ENCODE assay signal across 31 cellular contexts in the genomic region with DNA sequence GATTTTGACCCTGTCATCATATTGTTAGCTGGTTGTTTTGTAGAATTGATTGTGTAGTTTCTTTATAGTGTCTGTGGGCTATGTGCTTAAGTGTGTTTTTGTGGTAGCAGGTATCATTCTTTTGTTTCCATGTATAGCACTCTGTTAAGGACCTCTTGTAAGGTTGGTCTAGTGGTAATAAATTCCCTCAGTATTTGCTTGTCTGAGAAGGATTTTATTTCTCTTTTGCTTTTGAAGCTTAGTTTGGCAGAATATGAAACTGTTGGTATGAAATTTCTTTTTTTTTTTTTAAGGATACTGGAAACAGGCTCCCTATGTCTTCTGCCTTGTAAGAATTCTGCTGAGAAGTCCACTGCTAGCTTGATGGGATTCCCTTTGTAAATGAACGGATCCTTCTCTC.
DNase-seq lines count a peak whose midpoint lies in the region; ATAC-seq, FAIRE-seq and TF ChIP-seq lines count a peak whose summit lies in the region.
"Had no signal": no experiment of that assay in that cellular context is flagged by ENCODE, and none has a peak within 500 bp of the region (broad histone marks: within the 10 kb centered on the region; RNA-seq: fewer than 3 reads in every experiment).

No MANE protein-coding gene starts in this region.

- ATAC-seq in HepG2 = no peak
- ATAC-seq in right lobe of liver = no peak
- no peak for ATAC-seq in HG02870 (IDR thresholded peaks at IDR 0.05; ENCODE audit: unreplicated experiment)
- ATAC-seq: A549; CD8-positive, alpha-beta T cell had no signal

- CTCF ChIA-PET in HepG2 (lab: Yijun Ruan, JAX; ENCODE audit: low intra/inter-chr PET ratio, low total read pairs) (no interaction called here), HEK293 (lab: Yijun Ruan, JAX) (no interaction called here)

- no peak for TF ChIP-seq EP300 in HepG2 (IDR thresholded peaks at IDR 0.05; ENCODE audit: low read depth in 2 of 2, low read length in 2 of 2)
- TF ChIP-seq EP300 in HepG2 (CRISPR knock-in tag; IDR thresholded peaks at IDR 0.05; ENCODE audit: borderline replicate concordance) = no peak

- no peaks in the 10 kb centered on the region for H3K27me3 ChIP-seq in HepG2 (ENCODE audit: control insufficient read depth in 1 of 2, insufficient read depth in 2 of 2, low read length in 2 of 2)
- H3K27me3 ChIP-seq in right lobe of liver = no peaks in the 10 kb centered on the region
- H3K27me3 ChIP-seq: BE2C; BLaER1; BLaER1 treated with 17β-estradiol and CSF1 and Interleukin-3, amounts not matched to agents 10 nM and 100 nM had no signal

- peaks cover 21% of the 10 kb centered on the region; the same call in 1 of the 2 replicates for H3K9me3 ChIP-seq in HepG2 (ENCODE audit: low read length)
- H3K9me3 ChIP-seq in right lobe of liver = peaks cover 0 to 4% (median 0%) of the 10 kb centered on the region in 4 donors
- H3K9me3 ChIP-seq in HEK293 (ENCODE audit: control insufficient read depth, insufficient read depth, low read depth, low read length) = no peaks in the 10 kb centered on the region
- H3K9me3 ChIP-seq: BE2C, Caco-2 had no signal

- no peak overlapping the region for H3K4me3 ChIP-seq in HepG2 (replicated peaks in 1 of 3; ENCODE audit: insufficient read depth in 1 of 3, low read depth in 2 of 3, low read length in 3 of 3)
- H3K4me3 ChIP-seq in right lobe of liver = no peak overlapping the region
- H3K4me3 ChIP-seq in HEK293 (ENCODE audit: low read depth, low read length) = no peak overlapping the region
- H3K4me3 ChIP-seq: A549; BLaER1; BLaER1 treated with 17β-estradiol and CSF1 and Interleukin-3, amounts not matched to agents 10 nM and 100 nM had no signal

- no peak for TF ChIP-seq CTCF in HepG2 (CRISPR knock-in tag; IDR thresholded peaks at IDR 0.05)
- TF ChIP-seq CTCF in right lobe of liver (IDR thresholded peaks at IDR 0.05) = no peak
- TF ChIP-seq CTCF in HEK293 (tag by site-specific recombination; IDR thresholded peaks at IDR 0.05) = no peak

- H3K36me3 ChIP-seq in HepG2 (replicated peaks in 1 of 2; ENCODE audit: control insufficient read depth in 1 of 2, insufficient read depth in 2 of 2, low read length in 2 of 2) (no peaks in the 10 kb centered on the region), right lobe of liver (no peaks in the 10 kb centered on the region), HEK293 (ENCODE audit: control insufficient read depth in 2 of 2, insufficient read depth in 1 of 2, low read length in 2 of 2) (no peaks in the 10 kb centered on the region)
- H3K36me3 ChIP-seq: BE2C; BLaER1; BLaER1 treated with 17β-estradiol and CSF1 and Interleukin-3, amounts not matched to agents 10 nM and 100 nM had no signal

- H3K4me1 ChIP-seq in HepG2 (ENCODE audit: insufficient read depth, low read length) (no peaks in the 10 kb centered on the region), right lobe of liver (no peaks in the 10 kb centered on the region), HEK293 (ENCODE audit: control insufficient read depth, insufficient read depth, low read length) (no peaks in the 10 kb centered on the region)
- H3K4me1 ChIP-seq: A549, BE2C, BLaER1, Caco-2 had no signal

- no peak overlapping the region for H3K4me2 ChIP-seq in HepG2 (ENCODE audit: low read depth, low read length)
- H3K4me2 ChIP-seq: A549; BLaER1; BLaER1 treated with 17β-estradiol and CSF1 and Interleukin-3, amounts not matched to agents 10 nM and 100 nM had no signal

- no peak for DNase-seq in HepG2 (ENCODE audit: low spot score)
- no peak for DNase-seq in right lobe of liver
- DNase-seq: 8988T; ACHN; AML-193; BE2C; C1 segment of cervical spinal cord; Caco-2; Calu3; CD4-positive, alpha-beta memory T cell; CD4-positive, alpha-beta T cell; CD4-positive, CD25-positive, alpha-beta regulatory T cell; CD8-positive, alpha-beta memory T cell; CD8-positive, alpha-beta T cell; COR-L47; DMS 273 treated with DMSO at 0.1 percent for 48 hours; DMS153; DMS53; DMS79; DMS79 treated with DMSO at 0.1 percent for 48 hours; DND-41; EL had no signal

- no peak for TF ChIP-seq RAD21 in HepG2 (CRISPR knock-in tag; IDR thresholded peaks at IDR 0.05)

- intact Hi-C loops in HepG2 (cut with micrococcal nuclease; ENCODE audit: unreplicated experiment) (no loop called here), right lobe of liver (cut with DNase I) (no loop called here)

- H3K79me2 ChIP-seq in HepG2 (ENCODE audit: insufficient read depth, low read length) = no peaks in the 10 kb centered on the region

- no peaks in the 10 kb centered on the region for H4K20me1 ChIP-seq in HepG2 (ENCODE audit: insufficient read depth, low read length)
- H4K20me1 ChIP-seq: BLaER1; BLaER1 treated with 17β-estradiol and CSF1 and Interleukin-3, amounts not matched to agents 10 nM and 100 nM had no signal

- FAIRE-seq in HepG2 (lab: Jason Lieb, UNC) = no peak
- FAIRE-seq: A204.1, D721Med had no signal

- in situ Hi-C loops in HepG2 (cut with HindIII; ENCODE audit: extremely low pct_ligation_motif_present, low pct_unique_long_range_greater_than_20kb) = no loop called here

- POLR2A ChIA-PET in HepG2 (lab: Yijun Ruan, JAX) = no interaction called here
- POLR2A ChIA-PET in HEK293 (lab: Yijun Ruan, JAX) = no interaction called here

- H3K27ac ChIP-seq in HepG2 (ENCODE audit: extremely low read length, insufficient read depth, low read length) = no peak overlapping the region
- no peak overlapping the region for H3K27ac ChIP-seq in right lobe of liver
- no peak overlapping the region for H3K27ac ChIP-seq in HEK293 (ENCODE audit: extremely low read depth, low read depth, low read length)
- H3K27ac ChIP-seq: 22Rv1; A549; BLaER1; BLaER1 treated with 17β-estradiol and CSF1 and Interleukin-3, amounts not matched to agents 10 nM and 100 nM; C4-2B had no signal

- no TSS peak for BruUV-seq in HepG2 (replicated peaks; lab: Mats Ljungman, UMichigan)

- no peak overlapping the region for H2AFZ ChIP-seq in HepG2 (ENCODE audit: low read length)

- no peak overlapping the region for H3K9ac ChIP-seq in HepG2 (ENCODE audit: insufficient read depth, low read depth, low read length)
- H3K9ac ChIP-seq: BLaER1; BLaER1 treated with 17β-estradiol and CSF1 and Interleukin-3, amounts not matched to agents 10 nM and 100 nM had no signal

- TF ChIP-seq POLR2A in HepG2 (IDR thresholded peaks at IDR 0.05; ENCODE audit: insufficient read depth in 1 of 2, low read depth in 2 of 2, low read length in 2 of 2) = no peak
- TF ChIP-seq POLR2A in right lobe of liver (IDR thresholded peaks at IDR 0.05) = no peak

- WGBS in HepG2 (ENCODE audit: low lambda C conversion rate) = 9% methylated on average over 1 of the region's 1 CpG
- 92% methylated on average over 1 of the region's 1 CpG for WGBS in right lobe of liver (ENCODE audit: insufficient coverage, low coverage, low lambda C conversion rate, missing lambda C conversion rate)

TF ChIP-seq in HepG2, 621 proteins besides CTCF, POLR2A, EP300 and RAD21:
- TF ChIP-seq CCDC6 (CRISPR knock-in tag; IDR thresholded peaks at IDR 0.05) = no peak
- peak; percentile 69; the same call in 1 of the 2 replicates for TF ChIP-seq ZNF337 (CRISPR knock-in tag; IDR thresholded peaks at IDR 0.05; ENCODE audit: borderline replicate concordance, low read depth)

TF ChIP-seq in HEK293, 187 proteins besides CTCF, POLR2A, EP300 and RAD21:
- peak; percentile 85 for TF ChIP-seq SETDB1 (IDR thresholded peaks at IDR 0.05; ENCODE audit: insufficient read length, low read length)
- TF ChIP-seq ZBTB17 (tag by site-specific recombination; IDR thresholded peaks at IDR 0.05) = no peak
- TF ChIP-seq ZNF785 (tag by site-specific recombination; IDR thresholded peaks at IDR 0.05) = no peak
- no peak for TF ChIP-seq ZNF311 (tag by site-specific recombination; IDR thresholded peaks at IDR 0.05; ENCODE audit: borderline replicate concordance)
- no peak for TF ChIP-seq ZNF37A (tag by site-specific recombination; IDR thresholded peaks at IDR 0.05)
- no peak for TF ChIP-seq ZNF23 (tag by site-specific recombination; IDR thresholded peaks at IDR 0.05; ENCODE audit: borderline replicate concordance)
TF ChIP-seq in HEK293: peak in this region for 1.

Comparison
In these comparisons a context has a peak if more than half of its experiments do, and no peak if none do; other contexts are left out.
1. Of the 63 proteins assayed by ChIP-seq in both HepG2 and HEK293: peak only in HepG2: none; only in HEK293: SETDB1; in both: none; in neither: 62.